ENCODE assay signal across 9 cellular contexts in the genomic region with DNA sequence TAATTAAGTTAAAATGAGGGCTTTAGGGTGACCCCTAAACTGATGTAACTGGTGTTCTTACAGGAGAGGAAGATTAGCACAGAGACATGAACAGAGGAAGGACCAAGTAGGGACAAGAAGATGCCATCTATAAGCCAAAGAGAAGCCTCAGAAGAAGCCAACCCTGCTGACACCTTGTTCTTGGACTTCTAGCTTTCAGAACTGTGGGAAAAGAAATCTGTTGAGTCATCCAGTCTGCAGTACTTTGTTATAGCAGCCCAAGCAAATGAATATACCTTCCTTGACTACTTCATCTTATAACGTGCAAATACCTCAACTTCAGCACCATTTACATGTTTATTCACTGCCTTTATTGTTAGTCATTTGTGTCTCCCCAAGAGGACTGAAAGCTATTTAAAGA.
"Had no signal": no experiment of that assay in that cellular context is flagged by ENCODE, and none has a peak within 500 bp of the region (broad histone marks: within the 10 kb centered on the region; RNA-seq: fewer than 3 reads in every experiment).

No MANE protein-coding gene starts in this region.

- ATAC-seq: activated naive CD4-positive, alpha-beta T cell treated with anti-CD3 and anti-CD28 coated beads, Interleukin-2, amount 50 U/mL, for 72 hours; foreskin keratinocyte; sciatic nerve had no signal

- H3K27me3 ChIP-seq: esophagus squamous epithelium, foreskin keratinocyte, stomach had no signal

- H3K27ac ChIP-seq: esophagus squamous epithelium, foreskin keratinocyte, stomach had no signal

- DNase-seq: activated CD4-positive, alpha-beta T cell treated with anti-CD3 and anti-CD28 coated beads for 1 hour; activated CD4-positive, alpha-beta T cell treated with anti-CD3 and anti-CD28 coated beads, Interleukin-2, amount 50 U/mL, for 48 hours; anterior cingulate cortex; esophagus squamous epithelium; stimulated activated CD4-positive, alpha-beta T cell treated with anti-CD3 and anti-CD28 coated beads, Interleukin-12 subunit alpha, Interleukin-12 subunit beta, amount 100 ng/mL, for 4 hours; stomach had no signal

- H3K4me3 ChIP-seq: esophagus squamous epithelium, stomach had no signal

- H3K9me3 ChIP-seq: esophagus squamous epithelium, stomach had no signal
